Comparison of ENCODE assay signal across 9 cellular contexts in genomic region chr20:33689973-33690372, GRCh38. TPM values are rescaled to one million over a fixed set of nuclear protein-coding genes. Genes with fewer than 3 reads are reported as not detected.
A peak's percentile ranks its signal among the peaks of the same experiment; 100 is the strongest.
DNase-seq lines count a peak whose midpoint lies in the region; ATAC-seq and TF ChIP-seq lines count a peak whose summit lies in the region.
"Had no signal": no experiment of that assay in that cellular context is flagged by ENCODE, and none has a peak within 500 bp of the region (broad histone marks: within the 10 kb centered on the region; RNA-seq: fewer than 3 reads in every experiment).

No MANE protein-coding gene starts in this region.

- no peaks in the 10 kb centered on the region for H3K36me3 ChIP-seq in thymus (ENCODE audit: control insufficient read depth, insufficient read depth)
- H3K36me3 ChIP-seq in esophagus muscularis mucosa, result no peaks in the 10 kb centered on the region

- no peaks in the 10 kb centered on the region for H3K27me3 Mint-ChIP-seq in activated CD4-positive, alpha-beta T cell treated with anti-CD3 and anti-CD28 coated beads for 36 hours

- peaks cover 4% of the 10 kb centered on the region for H3K36me3 Mint-ChIP-seq in activated CD4-positive, alpha-beta T cell treated with anti-CD3 and anti-CD28 coated beads for 36 hours (ENCODE audit: low read depth)

- peak; percentile 20 for ATAC-seq in activated CD4-positive, alpha-beta T cell treated with anti-CD3 and anti-CD28 coated beads for 36 hours
- no peak for ATAC-seq in HG03095 (IDR thresholded peaks at IDR 0.05; ENCODE audit: unreplicated experiment)
- ATAC-seq in HG03432 (IDR thresholded peaks at IDR 0.05; ENCODE audit: unreplicated experiment), result no peak
- ATAC-seq: A549 had no signal

- no peak for TF ChIP-seq EP300 in esophagus muscularis mucosa (IDR thresholded peaks at IDR 0.05)

- no peak for TF ChIP-seq CTCF in fibroblast of the aortic adventitia (IDR thresholded peaks at IDR 0.05; ENCODE audit: insufficient read depth, low read length)
- TF ChIP-seq CTCF in esophagus muscularis mucosa (IDR thresholded peaks at IDR 0.05), result no peak

- peak overlapping the region; percentile 63 for H3K27ac Mint-ChIP-seq in activated CD4-positive, alpha-beta T cell treated with anti-CD3 and anti-CD28 coated beads for 36 hours

- H3K9me3 Mint-ChIP-seq in activated CD4-positive, alpha-beta T cell treated with anti-CD3 and anti-CD28 coated beads for 36 hours (ENCODE audit: low read depth), result no peaks in the 10 kb centered on the region

- H3K27ac ChIP-seq in thymus (ENCODE audit: low read depth) (peak overlapping the region; percentile 64), esophagus muscularis mucosa (replicated peaks in 1 of 4) (no peak overlapping the region)
- H3K27ac ChIP-seq: A549 had no signal

- H3K4me3 Mint-ChIP-seq in activated CD4-positive, alpha-beta T cell treated with anti-CD3 and anti-CD28 coated beads for 36 hours, result peak overlapping the region; percentile 45

- H3K27me3 ChIP-seq in thymus (ENCODE audit: control insufficient read depth, insufficient read depth), result no peaks in the 10 kb centered on the region
- no peaks in the 10 kb centered on the region for H3K27me3 ChIP-seq in esophagus muscularis mucosa

- DNase-seq in activated CD4-positive, alpha-beta T cell treated with anti-CD3 and anti-CD28 coated beads for 36 hours, result peak; percentile 78
- no peak for DNase-seq in activated CD4-positive, alpha-beta T cell treated with anti-CD3 and anti-CD28 coated beads for 1 hour
- peak; percentile 78 for DNase-seq in activated CD8-positive, alpha-beta memory T cell treated with anti-CD3 and anti-CD28 coated beads for 24 hours
- DNase-seq in fibroblast of the aortic adventitia (ENCODE audit: low read depth) (peak; percentile 54), esophagus muscularis mucosa (ENCODE audit: extremely low spot score) (no peak)

- intact Hi-C loops in activated CD4-positive, alpha-beta T cell treated with anti-CD3 and anti-CD28 coated beads for 36 hours (cut with DNase I, micrococcal nuclease), result loop anchor here (1.0 to 5.0 kb wide), 5 partner anchors 19 to 1852 kb away; partner anchors contain the start of genes ERGIC3 (in 1 of the 2), PXMP4 (in 1 of the 2) and ZNF341 (in 1 of the 2)
- intact Hi-C loops in esophagus muscularis mucosa (cut with DNase I), result loop anchor here (5.0 kb wide), 1 partner anchor 42 kb away; the partner anchor contains the start of gene ZNF341

- peaks cover 44% of the 10 kb centered on the region for H3K4me1 Mint-ChIP-seq in activated CD4-positive, alpha-beta T cell treated with anti-CD3 and anti-CD28 coated beads for 36 hours

- WGBS in thymus, result 3% methylated on average over 4 of the region's 4 CpGs
- 54% methylated on average over 4 of the region's 4 CpGs for WGBS in esophagus muscularis mucosa

- POLR2A ChIA-PET in activated CD4-positive, alpha-beta T cell treated with anti-CD3 and anti-CD28 coated beads for 36 hours (lab: Charles Lee), result interaction anchor here (0.6 to 0.9 kb wide), 6 partner anchors 10 to 952 kb away, joined by 3 to 8 read pairs (median 4); no protein-coding TSS in a partner anchor

- H3K4me3 ChIP-seq in fibroblast of the aortic adventitia (ENCODE audit: low read depth, low read length), result no peak overlapping the region
- H3K4me3 ChIP-seq in thymus (ENCODE audit: low read length), result no peak overlapping the region
- H3K4me3 ChIP-seq in esophagus muscularis mucosa, result no peak overlapping the region
- H3K4me3 ChIP-seq: A549 had no signal

- no peaks in the 10 kb centered on the region for H3K9me3 ChIP-seq in thymus (ENCODE audit: control insufficient read depth)
- H3K9me3 ChIP-seq in esophagus muscularis mucosa, result no peaks in the 10 kb centered on the region
- H3K9me3 ChIP-seq: A549 had no signal

- CTCF ChIA-PET in activated CD4-positive, alpha-beta T cell treated with anti-CD3 and anti-CD28 coated beads for 36 hours (lab: Charles Lee), result interaction anchor here (0.6 to 1.3 kb wide), 6 partner anchors 29 to 325 kb away, joined by 3 to 5 read pairs (median 3); partner anchors contain the start of gene PXMP4

- H3K4me1 ChIP-seq in thymus (ENCODE audit: control insufficient read depth, insufficient read depth, low read length), result peaks cover 13% of the 10 kb centered on the region
- H3K4me1 ChIP-seq in esophagus muscularis mucosa, result peaks cover 16 to 30% (median 29%) of the 10 kb centered on the region in 4 donors

- no peak for TF ChIP-seq POLR2A in esophagus muscularis mucosa (IDR thresholded peaks at IDR 0.05; ENCODE audit: low read depth)

RNA-seq across cellular contexts. Expression of gene E2F1, which starts 3.8 kb away (rescaled TPM):
- total RNA-seq in activated CD4-positive, alpha-beta T cell treated with anti-CD3 and anti-CD28 coated beads for 36 hours, result 10 to 100 TPM; 45.9 to 50.9 TPM
- total RNA-seq in fibroblast of the aortic adventitia (ENCODE audit: low replicate concordance) (0.74 and 23.7 TPM in 2 replicates), esophagus muscularis mucosa (1 to 10 TPM; 1.8 to 5.0 (median 2.9) TPM)
- 3.3 TPM for polyA plus RNA-seq in thymus

RNA-seq across cellular contexts. Expression of gene NECAB3, which starts 15.7 kb away (rescaled TPM):
- 10 to 100 TPM; 12.2 to 13.3 TPM for total RNA-seq in activated CD4-positive, alpha-beta T cell treated with anti-CD3 and anti-CD28 coated beads for 36 hours
- 17.6 and 23.6 TPM in 2 replicates for total RNA-seq in fibroblast of the aortic adventitia (ENCODE audit: low replicate concordance)
- 20.3 TPM for polyA plus RNA-seq in thymus
- 10 to 100 TPM; 34.1 to 43.4 (median 39.9) TPM for total RNA-seq in esophagus muscularis mucosa

RNA-seq across cellular contexts. Expression of gene ACTL10, which starts 23.2 kb away (rescaled TPM):
- total RNA-seq in activated CD4-positive, alpha-beta T cell treated with anti-CD3 and anti-CD28 coated beads for 36 hours, result 1 to 10 TPM in 1 of 2 experiments, under 1 TPM in 1; 0.91 to 1.7 TPM
- total RNA-seq in fibroblast of the aortic adventitia (ENCODE audit: low replicate concordance), result 2.2 and 2.5 TPM in 2 replicates
- polyA plus RNA-seq in thymus, result 2.8 TPM
- 1 to 10 TPM; 1.3 to 2.5 (median 2.0) TPM for total RNA-seq in esophagus muscularis mucosa
- polyA plus RNA-seq: A549 had no signal

RNA-seq across cellular contexts. Expression of gene C20orf144, which starts 27.8 kb away (rescaled TPM):
- total RNA-seq in activated CD4-positive, alpha-beta T cell treated with anti-CD3 and anti-CD28 coated beads for 36 hours, result under 1 TPM; 0.16 to 0.27 TPM
- 0.16 and 0.18 TPM in 2 replicates for total RNA-seq in fibroblast of the aortic adventitia (ENCODE audit: low replicate concordance)
- 0.23 TPM for polyA plus RNA-seq in thymus
- total RNA-seq in esophagus muscularis mucosa, result under 1 TPM in 1 of 4 donors, not detected in 3; 0.23 TPM

RNA-seq across cellular contexts. Expression of gene PXMP4, which starts 30.1 kb away (rescaled TPM):
- 10 to 100 TPM in 1 of 2 experiments, 1 to 10 TPM in 1; 8.8 to 10.2 TPM for total RNA-seq in activated CD4-positive, alpha-beta T cell treated with anti-CD3 and anti-CD28 coated beads for 36 hours
- 2.7 and 7.6 TPM in 2 replicates for total RNA-seq in fibroblast of the aortic adventitia (ENCODE audit: low replicate concordance)
- polyA plus RNA-seq in thymus, result 4.0 TPM
- total RNA-seq in esophagus muscularis mucosa, result 10 to 100 TPM in 2 of 4 donors, 1 to 10 TPM in 2; 4.5 to 13.0 (median 9.2) TPM

Comparison
In these comparisons a context has a peak if more than half of its experiments do, and no peak if none do; other contexts are left out.
1. DNase-seq: peak in activated CD4-positive, alpha-beta T cell treated with anti-CD3 and anti-CD28 coated beads for 36 hours (single experiment), activated CD8-positive, alpha-beta memory T cell treated with anti-CD3 and anti-CD28 coated beads for 24 hours (single experiment) and fibroblast of the aortic adventitia (single experiment); none in activated CD4-positive, alpha-beta T cell treated with anti-CD3 and anti-CD28 coated beads for 1 hour (single experiment) and esophagus muscularis mucosa (single experiment).